In genomic region chr12:93008044-93008778, GRCh38 we compare ENCODE assay signal across 12 cellular contexts.
A peak's percentile ranks its signal among the peaks of the same experiment; 100 is the strongest.
DNase-seq lines count a peak whose midpoint lies in the region; ATAC-seq and TF ChIP-seq lines count a peak whose summit lies in the region.
"Had no signal": no experiment of that assay in that cellular context is flagged by ENCODE, and none has a peak within 500 bp of the region (broad histone marks: within the 10 kb centered on the region; RNA-seq: fewer than 3 reads in every experiment).

No MANE protein-coding gene starts in this region.

- H3K36me3 Mint-ChIP-seq in activated CD8-positive, alpha-beta memory T cell treated with anti-CD3 and anti-CD28 coated beads, Interleukin-2, amount 10 ng/mL, durations not matched to agents 7 days and 5 days = no peaks in the 10 kb centered on the region
- H3K36me3 Mint-ChIP-seq in endodermal cell (ENCODE audit: low read depth) = peaks cover 43% of the 10 kb centered on the region
- H3K36me3 Mint-ChIP-seq: naive thymus-derived CD8-positive, alpha-beta T cell had no signal

- H3K9me3 Mint-ChIP-seq in activated CD8-positive, alpha-beta memory T cell treated with anti-CD3 and anti-CD28 coated beads, Interleukin-2, amount 10 ng/mL, durations not matched to agents 7 days and 5 days (ENCODE audit: low read depth) = no peaks in the 10 kb centered on the region
- no peaks in the 10 kb centered on the region for H3K9me3 Mint-ChIP-seq in endodermal cell
- H3K9me3 Mint-ChIP-seq: naive thymus-derived CD8-positive, alpha-beta T cell had no signal

- H3K36me3 ChIP-seq in endodermal cell (ENCODE audit: control insufficient read depth, insufficient read depth, low read length) = peaks cover 50% of the 10 kb centered on the region

- CTCF ChIA-PET in activated CD8-positive, alpha-beta memory T cell treated with anti-CD3 and anti-CD28 coated beads, Interleukin-2, amount 10 ng/mL, durations not matched to agents 7 days and 5 days (lab: Charles Lee) = no interaction called here

- no peak for TF ChIP-seq CTCF in endodermal cell (conservative IDR thresholded peaks at IDR 0.05)

- no peaks in the 10 kb centered on the region for H3K27me3 ChIP-seq in endodermal cell (ENCODE audit: control insufficient read depth, insufficient read depth, low read length, poor library complexity, severe bottlenecking)

- H3K4me3 Mint-ChIP-seq in activated CD8-positive, alpha-beta memory T cell treated with anti-CD3 and anti-CD28 coated beads, Interleukin-2, amount 10 ng/mL, durations not matched to agents 7 days and 5 days = no peak overlapping the region
- H3K4me3 Mint-ChIP-seq in endodermal cell = peak overlapping the region; percentile 71
- H3K4me3 Mint-ChIP-seq: naive thymus-derived CD8-positive, alpha-beta T cell; T-helper 17 cell had no signal

- H3K4me3 ChIP-seq in endodermal cell (ENCODE audit: low read length) = peak overlapping the region; percentile 96
- H3K4me3 ChIP-seq: skin epidermis had no signal

- ATAC-seq in activated CD8-positive, alpha-beta memory T cell treated with anti-CD3 and anti-CD28 coated beads, Interleukin-2, amount 10 ng/mL, durations not matched to agents 7 days and 5 days = peak; percentile 47
- ATAC-seq in GM21526 (IDR thresholded peaks at IDR 0.05; ENCODE audit: low FRiP score, unreplicated experiment) = peak; percentile 76
- ATAC-seq in HG03097 (IDR thresholded peaks at IDR 0.05; ENCODE audit: low FRiP score, unreplicated experiment) = peak; percentile 62
- ATAC-seq: naive thymus-derived CD8-positive, alpha-beta T cell; T-helper 17 cell had no signal

- no peak for DNase-seq in activated CD8-positive, alpha-beta memory T cell treated with anti-CD3 and anti-CD28 coated beads, Interleukin-2, amount 10 ng/mL, durations not matched to agents 7 days and 5 days
- no peak for DNase-seq in activated CD8-positive, alpha-beta memory T cell treated with anti-CD3 and anti-CD28 coated beads, Interleukin-2, amount 50 U/mL, for 4 hours
- DNase-seq in endodermal cell = no peak
- DNase-seq in hypothalamus (lab: John Stamatoyannopoulos, UW) = no peak
- no peak for DNase-seq in DMS153 (lab: John Stamatoyannopoulos, UW)
- no peak for DNase-seq in NCI-H446 treated with DMSO at 0.1 percent for 48 hours (lab: John Stamatoyannopoulos, UW)
- DNase-seq: Kasumi-1; naive thymus-derived CD8-positive, alpha-beta T cell; T-helper 17 cell had no signal

- no peak overlapping the region for H3K27ac ChIP-seq in endodermal cell (ENCODE audit: low read depth, low read length)
- H3K27ac ChIP-seq: skin epidermis had no signal

- H3K27me3 Mint-ChIP-seq in activated CD8-positive, alpha-beta memory T cell treated with anti-CD3 and anti-CD28 coated beads, Interleukin-2, amount 10 ng/mL, durations not matched to agents 7 days and 5 days = peaks cover 5% of the 10 kb centered on the region
- no peaks in the 10 kb centered on the region for H3K27me3 Mint-ChIP-seq in endodermal cell (ENCODE audit: insufficient read depth)
- H3K27me3 Mint-ChIP-seq: naive thymus-derived CD8-positive, alpha-beta T cell had no signal

- H3K27ac Mint-ChIP-seq in activated CD8-positive, alpha-beta memory T cell treated with anti-CD3 and anti-CD28 coated beads, Interleukin-2, amount 10 ng/mL, durations not matched to agents 7 days and 5 days = no peak overlapping the region
- peak overlapping the region; percentile 94 for H3K27ac Mint-ChIP-seq in endodermal cell
- H3K27ac Mint-ChIP-seq: naive thymus-derived CD8-positive, alpha-beta T cell; T-helper 17 cell had no signal

- H3K4me1 ChIP-seq in endodermal cell (ENCODE audit: control insufficient read depth, insufficient read depth, low read length) = peaks cover 14% of the 10 kb centered on the region

- WGBS in endodermal cell (ENCODE audit: insufficient coverage in 1 of 2, insufficient read length in 1 of 2), 2 experiments = 63 to 68% methylated on average over 2 to 3 of the region's 3 CpGs

- H3K9ac ChIP-seq in endodermal cell (ENCODE audit: extremely low read depth, low read length, poor library complexity, severe bottlenecking) = peak overlapping the region; percentile 81

- H3K9me3 ChIP-seq in endodermal cell (ENCODE audit: control insufficient read depth, low read length) = no peaks in the 10 kb centered on the region

- peaks cover 14% of the 10 kb centered on the region for H3K4me1 Mint-ChIP-seq in activated CD8-positive, alpha-beta memory T cell treated with anti-CD3 and anti-CD28 coated beads, Interleukin-2, amount 10 ng/mL, durations not matched to agents 7 days and 5 days
- peaks cover 56% of the 10 kb centered on the region for H3K4me1 Mint-ChIP-seq in endodermal cell
- H3K4me1 Mint-ChIP-seq: naive thymus-derived CD8-positive, alpha-beta T cell had no signal
